8 cellular contexts compared by ENCODE assay signal in genomic region chr15:59160880-59161593, GRCh38. TPM values are rescaled to one million over a fixed set of nuclear protein-coding genes. Genes with fewer than 3 reads are reported as not detected.
DNase-seq lines count a peak whose midpoint lies in the region; ATAC-seq and TF ChIP-seq lines count a peak whose summit lies in the region.

No MANE protein-coding gene starts in this region.

- BruUV-seq in MCF 10A (replicated peaks; lab: Mats Ljungman, UMichigan): no TSS peak

- no peaks in the 10 kb centered on the region for H3K9me3 Mint-ChIP-seq in activated CD8-positive, alpha-beta memory T cell treated with anti-CD3 and anti-CD28 coated beads, Interleukin-2, amount 10 ng/mL, durations not matched to agents 7 days and 5 days (ENCODE audit: low read depth)
- H3K9me3 Mint-ChIP-seq in MCF 10A (ENCODE audit: unreplicated experiment): no peaks in the 10 kb centered on the region
- H3K9me3 Mint-ChIP-seq in progenitor cell of endocrine pancreas (ENCODE audit: low read depth): no peaks in the 10 kb centered on the region

- DNase-seq in activated CD8-positive, alpha-beta memory T cell treated with anti-CD3 and anti-CD28 coated beads, Interleukin-2, amount 10 ng/mL, durations not matched to agents 7 days and 5 days: peak; percentile 50
- DNase-seq in activated CD8-positive, alpha-beta memory T cell treated with anti-CD3 and anti-CD28 coated beads for 24 hours: no peak
- peak; percentile 64 for DNase-seq in NCI-H510A (lab: John Stamatoyannopoulos, UW)
- peak; percentile 46 for DNase-seq in MCF 10A (ENCODE audit: unreplicated experiment)
- no peak for DNase-seq in progenitor cell of endocrine pancreas (ENCODE audit: low spot score, unreplicated experiment)
- DNase-seq in activated CD4-positive, CD25-positive, alpha-beta regulatory T cell (lab: John Stamatoyannopoulos, UW): no peak

- no peak overlapping the region for H3K27ac Mint-ChIP-seq in activated CD8-positive, alpha-beta memory T cell treated with anti-CD3 and anti-CD28 coated beads, Interleukin-2, amount 10 ng/mL, durations not matched to agents 7 days and 5 days
- H3K27ac Mint-ChIP-seq in MCF 10A (ENCODE audit: low read depth, unreplicated experiment) (peak overlapping the region; percentile 46), progenitor cell of endocrine pancreas (no peak overlapping the region)

- H3K27me3 Mint-ChIP-seq in activated CD8-positive, alpha-beta memory T cell treated with anti-CD3 and anti-CD28 coated beads, Interleukin-2, amount 10 ng/mL, durations not matched to agents 7 days and 5 days: no peaks in the 10 kb centered on the region
- H3K27me3 Mint-ChIP-seq in MCF 10A (ENCODE audit: insufficient read depth, unreplicated experiment): no peaks in the 10 kb centered on the region
- H3K27me3 Mint-ChIP-seq in progenitor cell of endocrine pancreas: no peaks in the 10 kb centered on the region

- POLR2A ChIA-PET in MCF 10A (lab: Yijun Ruan, JAX): interaction anchor here (1.1 kb wide), 1 partner anchor 212 kb away, joined by 3 read pairs; the partner anchor contains the start of gene MYO1E

- peaks cover 14% of the 10 kb centered on the region for H3K36me3 Mint-ChIP-seq in activated CD8-positive, alpha-beta memory T cell treated with anti-CD3 and anti-CD28 coated beads, Interleukin-2, amount 10 ng/mL, durations not matched to agents 7 days and 5 days
- peaks cover 26% of the 10 kb centered on the region for H3K36me3 Mint-ChIP-seq in MCF 10A (ENCODE audit: insufficient read depth, unreplicated experiment)
- H3K36me3 Mint-ChIP-seq in progenitor cell of endocrine pancreas (ENCODE audit: insufficient read depth): peaks cover 10% of the 10 kb centered on the region

- CTCF ChIA-PET in activated CD8-positive, alpha-beta memory T cell treated with anti-CD3 and anti-CD28 coated beads, Interleukin-2, amount 10 ng/mL, durations not matched to agents 7 days and 5 days (lab: Charles Lee): interaction anchor here (1.0 to 2.7 kb wide), 3 partner anchors 9 to 332 kb away, joined by 3 to 6 read pairs (median 4); no protein-coding TSS in a partner anchor
- CTCF ChIA-PET in MCF 10A (lab: Yijun Ruan, JAX): interaction anchor here (0.9 to 2.0 kb wide), 3 partner anchors 9 to 54 kb away, joined by 3 to 6 read pairs (median 6); no protein-coding TSS in a partner anchor

- intact Hi-C loops in MCF 10A (cut with micrococcal nuclease): loop anchor here (1.0 kb wide), 1 partner anchor 332 kb away; no protein-coding TSS in a partner anchor

- peaks cover 13% of the 10 kb centered on the region for H3K4me1 Mint-ChIP-seq in activated CD8-positive, alpha-beta memory T cell treated with anti-CD3 and anti-CD28 coated beads, Interleukin-2, amount 10 ng/mL, durations not matched to agents 7 days and 5 days
- H3K4me1 Mint-ChIP-seq in MCF 10A (ENCODE audit: insufficient read depth, unreplicated experiment): peaks cover 14% of the 10 kb centered on the region
- peaks cover 1% of the 10 kb centered on the region for H3K4me1 Mint-ChIP-seq in progenitor cell of endocrine pancreas (ENCODE audit: low read depth)

- TF ChIP-seq CTCF in MCF 10A (IDR thresholded peaks at IDR 0.05; ENCODE audit: unreplicated experiment) (peak; percentile 45), progenitor cell of endocrine pancreas (IDR thresholded peaks at IDR 0.05; ENCODE audit: unreplicated experiment) (peak; percentile 55)

- H3K4me3 Mint-ChIP-seq in activated CD8-positive, alpha-beta memory T cell treated with anti-CD3 and anti-CD28 coated beads, Interleukin-2, amount 10 ng/mL, durations not matched to agents 7 days and 5 days: no peak overlapping the region
- H3K4me3 Mint-ChIP-seq in MCF 10A (ENCODE audit: unreplicated experiment): no peak overlapping the region
- no peak overlapping the region for H3K4me3 Mint-ChIP-seq in progenitor cell of endocrine pancreas (ENCODE audit: low read depth)

- ATAC-seq in activated CD8-positive, alpha-beta memory T cell treated with anti-CD3 and anti-CD28 coated beads, Interleukin-2, amount 10 ng/mL, durations not matched to agents 7 days and 5 days: no peak
- ATAC-seq in HG03457 (IDR thresholded peaks at IDR 0.05; ENCODE audit: unreplicated experiment) (no peak), GM18498 (IDR thresholded peaks at IDR 0.05; ENCODE audit: unreplicated experiment) (no peak)

RNA-seq across cellular contexts. Expression of gene LDHAL6B, which starts 45.6 kb away (rescaled TPM):
- not detected for total RNA-seq in activated CD8-positive, alpha-beta memory T cell treated with anti-CD3 and anti-CD28 coated beads, Interleukin-2, amount 10 ng/mL, durations not matched to agents 7 days and 5 days
- total RNA-seq in MCF 10A (2022) (not detected in 2 replicates), progenitor cell of endocrine pancreas (not detected in 2 replicates)

RNA-seq across cellular contexts. Expression of gene CCNB2, which starts 56.1 kb away (rescaled TPM):
- 10 to 100 TPM; 95.3 to 97.0 TPM for total RNA-seq in activated CD8-positive, alpha-beta memory T cell treated with anti-CD3 and anti-CD28 coated beads, Interleukin-2, amount 10 ng/mL, durations not matched to agents 7 days and 5 days
- total RNA-seq in MCF 10A (2022) (25.7 and 54.1 TPM in 2 replicates), progenitor cell of endocrine pancreas (38.0 and 40.9 TPM in 2 replicates)

Comparison
In these comparisons a context has a peak if more than half of its experiments do, and no peak if none do; other contexts are left out.
1. DNase-seq: peak in activated CD8-positive, alpha-beta memory T cell treated with anti-CD3 and anti-CD28 coated beads, Interleukin-2, amount 10 ng/mL, durations not matched to agents 7 days and 5 days (single experiment), NCI-H510A (single experiment) and MCF 10A (single experiment); none in activated CD8-positive, alpha-beta memory T cell treated with anti-CD3 and anti-CD28 coated beads for 24 hours (single experiment), progenitor cell of endocrine pancreas (single experiment) and activated CD4-positive, CD25-positive, alpha-beta regulatory T cell (0 of 4).